Comparison of ENCODE assay signal across 1 cellular context in the genomic region with DNA sequence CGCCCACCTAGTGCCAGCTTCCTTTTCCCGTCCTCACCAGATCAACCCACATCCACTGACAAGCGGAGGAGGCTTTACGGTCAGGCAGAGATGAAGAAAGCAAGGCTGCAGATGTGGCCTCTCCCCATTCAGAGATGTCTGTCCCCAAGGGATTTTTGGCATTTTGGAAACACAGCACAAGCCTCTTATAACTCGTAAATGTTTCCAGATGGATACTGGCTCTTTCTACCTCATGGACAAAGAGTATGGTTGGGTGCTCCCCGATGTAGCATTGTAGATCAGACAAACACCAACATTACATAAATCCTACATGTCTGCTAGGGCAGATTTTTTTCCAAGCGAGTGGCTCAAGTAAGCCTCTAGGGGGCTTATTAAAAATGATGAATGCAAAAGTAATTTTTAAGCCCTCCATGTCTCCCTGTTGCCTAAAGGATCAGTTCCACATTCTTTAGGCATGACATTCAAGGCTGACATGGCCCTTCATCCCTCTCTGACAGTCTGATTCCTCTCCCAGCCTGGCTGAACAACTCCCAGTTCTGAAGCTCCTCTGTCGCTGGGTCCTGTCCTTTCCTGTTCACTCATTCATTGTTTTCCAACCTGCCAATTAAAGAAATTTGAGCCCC.
TF ChIP-seq lines count a peak whose summit lies in the region.

No MANE protein-coding gene starts in this region.

TF ChIP-seq in H1, 55 proteins besides CTCF, POLR2A, EP300 and RAD21:
- TF ChIP-seq RFX5 (IDR thresholded peaks at IDR 0.05; ENCODE audit: borderline replicate concordance, low read depth, low read length): no peak
- no peak for TF ChIP-seq SIN3A (conservative IDR thresholded peaks at IDR 0.05 in 1 of 2, IDR thresholded peaks at IDR 0.05 in 1 of 2; ENCODE audit: low read depth in 1 of 2, low read length in 2 of 2)
- TF ChIP-seq, protein P1, sequence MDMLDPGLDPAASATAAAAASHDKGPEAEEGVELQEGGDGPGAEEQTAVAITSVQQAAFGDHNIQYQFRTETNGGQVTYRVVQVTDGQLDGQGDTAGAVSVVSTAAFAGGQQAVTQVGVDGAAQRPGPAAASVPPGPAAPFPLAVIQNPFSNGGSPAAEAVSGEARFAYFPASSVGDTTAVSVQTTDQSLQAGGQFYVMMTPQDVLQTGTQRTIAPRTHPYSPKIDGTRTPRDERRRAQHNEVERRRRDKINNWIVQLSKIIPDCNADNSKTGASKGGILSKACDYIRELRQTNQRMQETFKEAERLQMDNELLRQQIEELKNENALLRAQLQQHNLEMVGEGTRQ (IDR thresholded peaks at IDR 0.05; ENCODE audit: low read length): no peak
- TF ChIP-seq TBP (IDR thresholded peaks at IDR 0.05; ENCODE audit: low read depth, low read length): no peak
- TF ChIP-seq, protein P2, sequence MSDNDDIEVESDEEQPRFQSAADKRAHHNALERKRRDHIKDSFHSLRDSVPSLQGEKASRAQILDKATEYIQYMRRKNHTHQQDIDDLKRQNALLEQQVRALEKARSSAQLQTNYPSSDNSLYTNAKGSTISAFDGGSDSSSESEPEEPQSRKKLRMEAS (IDR thresholded peaks at IDR 0.05): no peak
- no peak for TF ChIP-seq CTBP2 (IDR thresholded peaks at IDR 0.05; ENCODE audit: borderline replicate concordance, insufficient read depth, insufficient read length, low read length)
- TF ChIP-seq CBX8 (IDR thresholded peaks at IDR 0.05; ENCODE audit: borderline replicate concordance, low read depth, low read length): no peak
- no peak for TF ChIP-seq BRCA1 (IDR thresholded peaks at IDR 0.05; ENCODE audit: low read depth, low read length)
- no peak for TF ChIP-seq CHD2 (IDR thresholded peaks at IDR 0.05; ENCODE audit: low read length)
- TF ChIP-seq RBBP5 (IDR thresholded peaks at IDR 0.05; ENCODE audit: borderline replicate concordance, low read depth, low read length): no peak
- TF ChIP-seq CBX5 (IDR thresholded peaks at IDR 0.05; ENCODE audit: low read depth, low read length): no peak
- no peak for TF ChIP-seq HDAC2 (IDR thresholded peaks at IDR 0.05; ENCODE audit: borderline replicate concordance in 1 of 2, low read depth in 2 of 2, low read length in 2 of 2)
- no peak for TF ChIP-seq POLR2AphosphoS5 (IDR thresholded peaks at IDR 0.05; ENCODE audit: low read depth, low read length)
- no peak for TF ChIP-seq SIX5 (IDR thresholded peaks at IDR 0.05; ENCODE audit: low read depth, low read length)
- no peak for TF ChIP-seq JUN (IDR thresholded peaks at IDR 0.05; ENCODE audit: low read depth, low read length)
